11 cellular contexts compared by ENCODE assay signal in the genomic region with DNA sequence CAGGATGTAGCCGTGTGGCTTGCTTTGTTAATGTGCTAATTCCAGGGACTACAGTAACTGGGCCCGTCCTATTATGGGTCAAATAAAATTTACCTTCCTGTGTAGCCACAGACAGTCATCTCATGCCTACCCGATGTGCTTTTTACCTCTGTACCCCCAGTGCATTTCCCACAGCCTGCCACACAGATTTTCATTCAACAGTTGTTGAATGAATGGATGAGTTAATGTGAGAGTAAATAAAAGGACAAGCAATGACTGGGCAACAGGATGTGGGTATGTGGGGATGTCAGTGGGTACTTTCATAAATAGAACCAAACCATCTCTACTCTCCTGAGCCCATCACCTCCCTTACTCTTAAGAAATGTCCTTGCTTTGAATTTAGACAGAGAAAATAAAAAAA.
DNase-seq lines count a peak whose midpoint lies in the region; ATAC-seq, FAIRE-seq and TF ChIP-seq lines count a peak whose summit lies in the region.
"Had no signal": no experiment of that assay in that cellular context is flagged by ENCODE, and none has a peak within 500 bp of the region (broad histone marks: within the 10 kb centered on the region; RNA-seq: fewer than 3 reads in every experiment).

No MANE protein-coding gene starts in this region.

- H3K36me3 ChIP-seq in PC-9 (ENCODE audit: low read depth) (no peaks in the 10 kb centered on the region), pancreas (no peaks in the 10 kb centered on the region)
- H3K36me3 ChIP-seq: MG63 had no signal

- H3K27me3 ChIP-seq in PC-9 (ENCODE audit: insufficient read depth, low read depth) (no peaks in the 10 kb centered on the region), pancreas (no peaks in the 10 kb centered on the region)
- H3K27me3 ChIP-seq: MG63 had no signal

- H3K4me3 ChIP-seq in PC-9 (no peak overlapping the region), pancreas (no peak overlapping the region)
- H3K4me3 ChIP-seq: MG63 had no signal

- no peak overlapping the region for H3K27ac Mint-ChIP-seq in activated naive CD4-positive, alpha-beta T cell treated with anti-CD3 and anti-CD28 coated beads, Interleukin-2, amount 10 ng/mL, durations not matched to agents 7 days and 5 days

- peaks cover 3% of the 10 kb centered on the region for H3K9me3 Mint-ChIP-seq in activated naive CD4-positive, alpha-beta T cell treated with anti-CD3 and anti-CD28 coated beads, Interleukin-2, amount 10 ng/mL, durations not matched to agents 7 days and 5 days

- H3K27ac ChIP-seq in PC-9 (peak overlapping the region; percentile 80; the same call in 1 of the 2 replicates), pancreas (no peak overlapping the region)

- no peaks in the 10 kb centered on the region for H3K9me2 ChIP-seq in PC-9 (ENCODE audit: insufficient read depth)

- DNase-seq in DMS153 (lab: John Stamatoyannopoulos, UW) (peak; percentile 58), PC-9 (no peak), pancreas (no peak), NCI-H82 (lab: John Stamatoyannopoulos, UW) (no peak), T-helper 9 cell (no peak)
- no peak for DNase-seq in activated naive CD4-positive, alpha-beta T cell treated with anti-CD3 and anti-CD28 coated beads, Interleukin-2, amount 10 ng/mL, durations not matched to agents 7 days and 5 days
- DNase-seq: activated CD8-positive, alpha-beta memory T cell treated with anti-CD3 and anti-CD28 coated beads, Interleukin-2, amount 50 U/mL, for 4 hours; MG63; NCI-H526 had no signal

- H4K20me1 ChIP-seq in PC-9 (ENCODE audit: insufficient read depth): no peaks in the 10 kb centered on the region

- no peaks in the 10 kb centered on the region for H3K79me2 ChIP-seq in PC-9 (ENCODE audit: low read depth)

- H3K4me1 Mint-ChIP-seq in activated naive CD4-positive, alpha-beta T cell treated with anti-CD3 and anti-CD28 coated beads, Interleukin-2, amount 10 ng/mL, durations not matched to agents 7 days and 5 days: no peaks in the 10 kb centered on the region

- TF ChIP-seq CTCF in PC-9 (conservative IDR thresholded peaks at IDR 0.05) (no peak), pancreas (IDR thresholded peaks at IDR 0.05) (no peak)

- peak overlapping the region; percentile 60; the same call in 1 of the 2 replicates for H3K4me2 ChIP-seq in PC-9

- H3K9me3 ChIP-seq in PC-9 (ENCODE audit: insufficient read depth, low read depth) (no peaks in the 10 kb centered on the region; the same call in 1 of the 2 replicates), pancreas (no peaks in the 10 kb centered on the region)
- H3K9me3 ChIP-seq: MG63 had no signal

- POLR2A ChIA-PET in PC-9 (lab: Charles Lee; ENCODE audit: unreplicated experiment): no interaction called here

- no peaks in the 10 kb centered on the region for H3K36me3 Mint-ChIP-seq in activated naive CD4-positive, alpha-beta T cell treated with anti-CD3 and anti-CD28 coated beads, Interleukin-2, amount 10 ng/mL, durations not matched to agents 7 days and 5 days

- no TSS peak for BruUV-seq in PC-9 (replicated peaks; lab: Mats Ljungman, UMichigan)

- intact Hi-C loops in PC-9 (cut with micrococcal nuclease; ENCODE audit: unreplicated experiment): loop anchor here (5.0 to 10.0 kb wide), 3 partner anchors 47 to 1357 kb away; no protein-coding TSS in a partner anchor
- intact Hi-C loops in pancreas (cut with DNase I): no loop called here

- peak; percentile 29 for ATAC-seq in GM19351 (IDR thresholded peaks at IDR 0.05; ENCODE audit: unreplicated experiment)
- ATAC-seq in HG03039 (IDR thresholded peaks at IDR 0.05; ENCODE audit: unreplicated experiment): peak; percentile 47
- ATAC-seq in pancreas: no peak

- WGBS in pancreas, 2 donors: 57 to 72% methylated on average over 3 of the region's 3 CpGs

- no peaks in the 10 kb centered on the region for H3K27me3 Mint-ChIP-seq in activated naive CD4-positive, alpha-beta T cell treated with anti-CD3 and anti-CD28 coated beads, Interleukin-2, amount 10 ng/mL, durations not matched to agents 7 days and 5 days

- CTCF ChIA-PET in PC-9 (lab: Charles Lee): no interaction called here
- CTCF ChIA-PET in activated naive CD4-positive, alpha-beta T cell treated with anti-CD3 and anti-CD28 coated beads, Interleukin-2, amount 10 ng/mL, durations not matched to agents 7 days and 5 days (lab: Charles Lee): no interaction called here

- no peak overlapping the region for H3K4me3 Mint-ChIP-seq in activated naive CD4-positive, alpha-beta T cell treated with anti-CD3 and anti-CD28 coated beads, Interleukin-2, amount 10 ng/mL, durations not matched to agents 7 days and 5 days

- no peak for FAIRE-seq in pancreas (lab: Jason Lieb, UNC)

- H3F3A ChIP-seq in PC-9 (ENCODE audit: insufficient read depth, low read depth): peaks cover 9% of the 10 kb centered on the region

- H3K4me1 ChIP-seq in PC-9 (replicated peaks; ENCODE audit: insufficient read depth) (peaks cover 32% of the 10 kb centered on the region), pancreas (no peaks in the 10 kb centered on the region)

- H2AFZ ChIP-seq in PC-9: no peak overlapping the region

Comparison
In these comparisons a context has a peak if more than half of its experiments do, and no peak if none do; other contexts are left out.
1. ATAC-seq: peak in GM19351 (single experiment) and HG03039 (single experiment); none in pancreas (0 of 4).